ENCODE assay signal across 21 cellular contexts in genomic region chr4:40221744-40222143, GRCh38. TPM values are rescaled to one million over a fixed set of nuclear protein-coding genes. Genes with fewer than 3 reads are reported as not detected.
DNase-seq lines count a peak whose midpoint lies in the region; ATAC-seq and TF ChIP-seq lines count a peak whose summit lies in the region.
"Had no signal": no experiment of that assay in that cellular context is flagged by ENCODE, and none has a peak within 500 bp of the region (broad histone marks: within the 10 kb centered on the region; RNA-seq: fewer than 3 reads in every experiment).

No MANE protein-coding gene starts in this region.

- no peaks in the 10 kb centered on the region for H3K27me3 ChIP-seq in ovary
- H3K27me3 ChIP-seq: adrenal gland, BLaER1, gastrocnemius medialis had no signal

- no peak for TF ChIP-seq CTCF in activated CD8-positive, alpha-beta T cell treated with anti-CD3 and anti-CD28 coated beads for 36 hours (IDR thresholded peaks at IDR 0.05)
- no peak for TF ChIP-seq CTCF in ovary (IDR thresholded peaks at IDR 0.05)

- no peak overlapping the region for H3K4me3 ChIP-seq in ovary
- H3K4me3 ChIP-seq: adrenal gland, BLaER1, gastrocnemius medialis had no signal

- no peak for DNase-seq in T-helper 2 cell treated with Interferon-gamma antibody and Interleukin-4, amounts not matched to agents 5 μg/mL and 100 μg/mL, for 36 hours (ENCODE audit: low spot score)
- DNase-seq in T-helper 2 cell (no peak), naive B cell (no peak), NCI-H1436 (lab: John Stamatoyannopoulos, UW) (no peak), ovary (no peak)
- DNase-seq in activated CD8-positive, alpha-beta T cell treated with anti-CD3 and anti-CD28 coated beads for 36 hours = no peak
- DNase-seq: adrenal gland; DMS 273 treated with DMSO at 0.1 percent for 48 hours; gastrocnemius medialis; KG1; left cardiac atrium; NCI-H2171 treated with DMSO at 0.1 percent for 48 hours; NCI-H82; retina; stimulated activated CD4-positive, alpha-beta T cell treated with anti-CD3 and anti-CD28 coated beads, Interleukin-12 subunit alpha, Interleukin-12 subunit beta, amount 100 ng/mL, for 4 hours; stimulated activated naive CD4-positive, alpha-beta T cell; trophoblast cell had no signal

- intact Hi-C loops in activated CD8-positive, alpha-beta T cell treated with anti-CD3 and anti-CD28 coated beads for 36 hours (cut with micrococcal nuclease) = no loop called here
- intact Hi-C loops in ovary (cut with DNase I) = no loop called here

- no peak overlapping the region for H3K27ac ChIP-seq in ovary
- H3K27ac ChIP-seq: adrenal gland, BLaER1, gastrocnemius medialis had no signal

- H3K4me1 Mint-ChIP-seq in T-helper 2 cell treated with Interferon-gamma antibody and Interleukin-4, amounts not matched to agents 5 μg/mL and 100 μg/mL, for 36 hours (ENCODE audit: low read depth) = peaks cover 66% of the 10 kb centered on the region
- H3K4me1 Mint-ChIP-seq in IgD-negative memory B cell = peaks cover 65 to 77% (median 70%) of the 10 kb centered on the region in 3 donors
- H3K4me1 Mint-ChIP-seq in activated CD8-positive, alpha-beta T cell treated with anti-CD3 and anti-CD28 coated beads for 36 hours (ENCODE audit: low read depth) = peaks cover 82% of the 10 kb centered on the region
- H3K4me1 Mint-ChIP-seq in naive B cell = peaks cover 72 to 95% (median 81%) of the 10 kb centered on the region in 3 donors

- no peaks in the 10 kb centered on the region for H3K9me3 ChIP-seq in ovary
- H3K9me3 ChIP-seq: adrenal gland, gastrocnemius medialis had no signal

- H3K27ac Mint-ChIP-seq in T-helper 2 cell treated with Interferon-gamma antibody and Interleukin-4, amounts not matched to agents 5 μg/mL and 100 μg/mL, for 36 hours = peak overlapping the region; percentile 52
- peak overlapping the region; percentile 39 to 68 (median 55) for H3K27ac Mint-ChIP-seq in IgD-negative memory B cell
- peak overlapping the region; percentile 96 for H3K27ac Mint-ChIP-seq in activated CD8-positive, alpha-beta T cell treated with anti-CD3 and anti-CD28 coated beads for 36 hours
- H3K27ac Mint-ChIP-seq in naive B cell = peak overlapping the region; percentile 3 to 84 (median 72)

- no peak for TF ChIP-seq POLR2A in ovary (IDR thresholded peaks at IDR 0.05)

- CTCF ChIA-PET in activated CD8-positive, alpha-beta T cell treated with anti-CD3 and anti-CD28 coated beads for 36 hours (lab: Charles Lee) = interaction anchor here (1.0 to 2.7 kb wide), 8 partner anchors 9 to 97 kb away, joined by 3 to 9 read pairs (median 4); partner anchors contain the start of gene RHOH

- POLR2A ChIA-PET in activated CD8-positive, alpha-beta T cell treated with anti-CD3 and anti-CD28 coated beads for 36 hours (lab: Charles Lee) = interaction anchor here (1.1 to 13.5 kb wide), 7 partner anchors 9 to 95 kb away, joined by 4 to 167 read pairs (median 31); partner anchors contain the start of gene RHOH

- H3K27me3 Mint-ChIP-seq in T-helper 2 cell treated with Interferon-gamma antibody and Interleukin-4, amounts not matched to agents 5 μg/mL and 100 μg/mL, for 36 hours (ENCODE audit: low read depth) = no peaks in the 10 kb centered on the region
- no peaks in the 10 kb centered on the region for H3K27me3 Mint-ChIP-seq in IgD-negative memory B cell
- H3K27me3 Mint-ChIP-seq in activated CD8-positive, alpha-beta T cell treated with anti-CD3 and anti-CD28 coated beads for 36 hours = no peaks in the 10 kb centered on the region
- H3K27me3 Mint-ChIP-seq in naive B cell = no peaks in the 10 kb centered on the region

- H3K4me1 ChIP-seq in ovary (ENCODE audit: insufficient read depth) = no peaks in the 10 kb centered on the region
- H3K4me1 ChIP-seq: adrenal gland, BLaER1, gastrocnemius medialis had no signal

- WGBS in ovary, 3 donors = 73 to 81% (median 76%) methylated on average over 1 of the region's 1 CpG

- H3K4me3 Mint-ChIP-seq in T-helper 2 cell treated with Interferon-gamma antibody and Interleukin-4, amounts not matched to agents 5 μg/mL and 100 μg/mL, for 36 hours = no peak overlapping the region
- H3K4me3 Mint-ChIP-seq in IgD-negative memory B cell (peak overlapping the region in 2 of 4 donors; percentile 15 to 24), naive B cell (peak overlapping the region in 6 of 8 donors; percentile 0 to 70 (median 24))
- H3K4me3 Mint-ChIP-seq in activated CD8-positive, alpha-beta T cell treated with anti-CD3 and anti-CD28 coated beads for 36 hours = peak overlapping the region; percentile 65

- no peaks in the 10 kb centered on the region for H3K36me3 ChIP-seq in ovary
- H3K36me3 ChIP-seq: adrenal gland, gastrocnemius medialis had no signal

- TF ChIP-seq EP300 in ovary (IDR thresholded peaks at IDR 0.05) = no peak

- H3K36me3 Mint-ChIP-seq in T-helper 2 cell treated with Interferon-gamma antibody and Interleukin-4, amounts not matched to agents 5 μg/mL and 100 μg/mL, for 36 hours (ENCODE audit: low read depth) = peaks cover 81% of the 10 kb centered on the region
- peaks cover 10% of the 10 kb centered on the region for H3K36me3 Mint-ChIP-seq in IgD-negative memory B cell
- peaks cover 85% of the 10 kb centered on the region for H3K36me3 Mint-ChIP-seq in activated CD8-positive, alpha-beta T cell treated with anti-CD3 and anti-CD28 coated beads for 36 hours (ENCODE audit: low read depth)
- H3K36me3 Mint-ChIP-seq in naive B cell = peaks cover 24 to 27% of the 10 kb centered on the region in 2 donors

- no peak for ATAC-seq in activated CD8-positive, alpha-beta T cell treated with anti-CD3 and anti-CD28 coated beads for 36 hours
- peak; percentile 30 to 31 for ATAC-seq in naive B cell (ENCODE audit: low read depth in 2 of 2)
- ATAC-seq in GM18519 (IDR thresholded peaks at IDR 0.05; ENCODE audit: low FRiP score, unreplicated experiment) = no peak
- ATAC-seq: gastrocnemius medialis, left cardiac atrium had no signal

- H3K9me3 Mint-ChIP-seq in T-helper 2 cell treated with Interferon-gamma antibody and Interleukin-4, amounts not matched to agents 5 μg/mL and 100 μg/mL, for 36 hours = peaks cover 6% of the 10 kb centered on the region
- H3K9me3 Mint-ChIP-seq in IgD-negative memory B cell = no peaks in the 10 kb centered on the region
- H3K9me3 Mint-ChIP-seq in activated CD8-positive, alpha-beta T cell treated with anti-CD3 and anti-CD28 coated beads for 36 hours = peaks cover 6% of the 10 kb centered on the region
- H3K9me3 Mint-ChIP-seq in naive B cell = no peaks in the 10 kb centered on the region

RNA-seq across cellular contexts. Expression of gene RHOH, which starts 24.9 kb away (rescaled TPM):
- polyA plus RNA-seq in IgD-negative memory B cell (255 TPM), naive B cell (ENCODE audit: low read depth in 6 of 6) (100 to 1,000 TPM; 411 to 590 (median 456) TPM), ovary (under 1 TPM; 0.31 to 0.98 TPM)
- total RNA-seq in activated CD8-positive, alpha-beta T cell treated with anti-CD3 and anti-CD28 coated beads for 36 hours = 100 to 1,000 TPM; 121 to 126 TPM
- 1 to 10 TPM in 4 of 7 donors, under 1 TPM in 3; 0.56 to 3.2 (median 1.0) TPM for total RNA-seq in ovary
- total RNA-seq: A172 had no signal

Comparison
In these comparisons a context has a peak if more than half of its experiments do, and no peak if none do; other contexts are left out.
1. ATAC-seq: peak in naive B cell (2 of 2); none in activated CD8-positive, alpha-beta T cell treated with anti-CD3 and anti-CD28 coated beads for 36 hours (single experiment) and GM18519 (single experiment).
2. RNA of gene RHOH, which starts 24.9 kb away (polyA plus RNA-seq): 411 to 590 TPM in naive B cell and 255 TPM in IgD-negative memory B cell (single experiment); 0.31 to 0.98 TPM in ovary; every median in the first group is over 100 times any median in the second.
3. Peak in every context shown above with its lines, with median percentiles within 50 percentile points of each other: H3K27ac Mint-ChIP-seq.